ENCODE assay signal across 8 cellular contexts in the genomic region with DNA sequence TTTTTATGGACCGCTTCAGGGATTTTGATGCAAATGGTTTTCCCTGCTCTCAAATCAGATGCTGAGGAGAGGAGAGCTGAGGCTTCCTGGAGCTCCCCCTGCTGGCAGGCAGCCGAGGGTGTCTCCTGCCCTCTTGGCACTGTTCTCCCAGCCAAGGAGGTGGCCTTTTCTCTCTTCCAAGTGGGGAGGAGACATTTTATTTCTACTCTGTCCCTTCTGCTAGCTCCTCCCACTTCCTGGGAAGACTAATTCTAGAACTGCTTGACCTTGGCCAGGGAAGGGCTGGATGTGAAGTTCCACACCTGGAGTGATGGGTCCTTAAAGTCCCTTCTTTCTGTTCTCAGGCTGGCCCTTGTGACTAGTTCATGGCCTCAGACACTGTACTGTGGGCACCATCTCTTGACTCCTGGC. TPM values are rescaled to one million over a fixed set of nuclear protein-coding genes. Genes with fewer than 3 reads are reported as not detected.
DNase-seq lines count a peak whose midpoint lies in the region; ATAC-seq and TF ChIP-seq lines count a peak whose summit lies in the region.

No MANE protein-coding gene starts in this region.

- TF ChIP-seq CTCF in VCaP (conservative IDR thresholded peaks at IDR 0.05): peak; percentile 98
- TF ChIP-seq CTCF in MCF 10A (IDR thresholded peaks at IDR 0.05; ENCODE audit: unreplicated experiment): peak; percentile 78

- DNase-seq in NCI-H1417 (lab: John Stamatoyannopoulos, UW) (peak; percentile 26 to 72 (median 29)), NCI-H1417 treated with DMSO at 0.1 percent for 48 hours (lab: John Stamatoyannopoulos, UW) (no peak), NCI-H1105 treated with DMSO at 0.1 percent for 48 hours (lab: John Stamatoyannopoulos, UW) (peak; percentile 27), MCF 10A (ENCODE audit: unreplicated experiment) (peak; percentile 93), iPS-NIHi7 (ENCODE audit: extremely low spot score) (peak; percentile 81), smooth muscle cell of the brain vasculature (ENCODE audit: low read depth, low spot score) (peak; percentile 79)

- H3K4me1 Mint-ChIP-seq in MCF 10A (ENCODE audit: insufficient read depth, unreplicated experiment): peaks cover 30% of the 10 kb centered on the region

- peaks cover 27% of the 10 kb centered on the region for H3K36me3 Mint-ChIP-seq in MCF 10A (ENCODE audit: insufficient read depth, unreplicated experiment)

- peak overlapping the region; percentile 14; the same call in 1 of the 2 replicates for H3K27ac ChIP-seq in VCaP

- BruUV-seq in MCF 10A (replicated peaks; lab: Mats Ljungman, UMichigan): no TSS peak

- intact Hi-C loops in MCF 10A (cut with micrococcal nuclease): loop anchor here (1.0 kb wide), 1 partner anchor 25 kb away; no protein-coding TSS in a partner anchor

- POLR2A ChIA-PET in MCF 10A (lab: Yijun Ruan, JAX): interaction anchor here (0.9 to 5.7 kb wide), 6 partner anchors 14 to 482 kb away, joined by 3 to 154 read pairs (median 30); a partner anchor contains a TSS

- H3K4me3 Mint-ChIP-seq in MCF 10A (ENCODE audit: unreplicated experiment): peak overlapping the region; percentile 25

- no peaks in the 10 kb centered on the region for H3K27me3 Mint-ChIP-seq in MCF 10A (ENCODE audit: insufficient read depth, unreplicated experiment)

- no peak for ATAC-seq in HG03139 (IDR thresholded peaks at IDR 0.05; ENCODE audit: unreplicated experiment)

- CTCF ChIA-PET in MCF 10A (lab: Yijun Ruan, JAX): interaction anchor here (0.6 to 9.2 kb wide), 25 partner anchors 9 to 1219 kb away, joined by 3 to 103 read pairs (median 5); a partner anchor contains a TSS

- H3K9me3 Mint-ChIP-seq in MCF 10A (ENCODE audit: unreplicated experiment): no peaks in the 10 kb centered on the region

- H3K27ac Mint-ChIP-seq in MCF 10A (ENCODE audit: low read depth, unreplicated experiment): no peak overlapping the region

RNA-seq across cellular contexts. Expression of a gene that starts 31.8 kb away (rescaled TPM):
- total RNA-seq in MCF 10A (2022): 90.8 and 91.8 TPM in 2 replicates

RNA-seq across cellular contexts. Expression of a gene that starts 32.4 kb away (rescaled TPM):
- 14.5 and 17.0 TPM in 2 replicates for total RNA-seq in MCF 10A (2022)

RNA-seq across cellular contexts. Expression of a gene that starts 35.0 kb away (rescaled TPM):
- 11.9 and 13.4 TPM in 2 replicates for total RNA-seq in MCF 10A (2022)
